Comparison of ENCODE assay signal across 8 cellular contexts in the genomic region with DNA sequence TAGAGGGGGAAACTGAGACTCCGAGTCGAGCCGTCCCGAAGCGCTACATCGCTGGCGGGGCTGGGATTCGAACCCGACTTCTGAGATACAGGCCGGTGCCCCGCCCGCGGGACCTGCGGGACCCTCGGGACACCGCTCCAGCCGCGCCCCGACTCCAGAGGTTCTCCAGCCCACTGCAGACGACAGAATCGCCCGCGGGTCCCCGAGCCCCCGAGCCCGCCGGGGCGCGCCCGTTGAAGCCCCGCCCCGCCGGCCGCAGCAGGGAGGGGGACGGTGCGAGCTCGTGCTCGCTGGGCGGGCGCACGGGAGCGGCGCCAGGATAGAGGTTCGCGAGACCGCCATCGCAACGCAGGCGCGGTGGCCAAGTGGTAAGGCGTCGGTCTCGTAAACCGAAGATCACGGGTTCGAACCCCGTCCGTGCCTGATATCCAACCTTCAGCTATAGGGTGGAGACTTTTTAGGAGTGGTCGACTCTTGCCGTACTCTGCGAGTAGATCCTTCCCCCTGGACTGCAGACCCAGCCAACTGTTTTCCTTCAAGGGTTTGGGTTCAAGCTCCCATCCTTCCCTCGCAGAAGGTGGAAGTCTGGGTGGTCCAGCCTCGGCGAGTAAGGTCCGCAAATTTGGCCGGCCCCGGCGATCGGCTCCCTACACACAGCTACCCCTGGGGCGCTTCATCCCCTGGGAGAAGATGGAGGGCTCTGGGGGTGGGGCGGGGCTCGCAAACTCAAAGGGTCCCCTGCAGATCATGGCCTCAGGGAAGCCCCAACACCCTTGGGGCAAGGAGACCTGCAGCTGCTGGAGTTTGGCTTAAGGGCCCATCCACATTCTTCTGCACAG.
DNase-seq lines count a peak whose midpoint lies in the region; ATAC-seq, FAIRE-seq and TF ChIP-seq lines count a peak whose summit lies in the region.

No MANE protein-coding gene starts in this region.

- H4K20me1 ChIP-seq in keratinocyte (ENCODE audit: control insufficient read depth, extremely low read depth, insufficient read depth, low read length): no peaks in the 10 kb centered on the region

- H3K9me3 Mint-ChIP-seq in central memory CD8-positive, alpha-beta T cell: peaks cover 9% of the 10 kb centered on the region

- in situ Hi-C loops in GM18951 (cut with MboI; ENCODE audit: low sequenced_read_pairs, unreplicated experiment): loop anchor here (5.0 kb wide), 1 partner anchor 363 kb away; the partner anchor contains the start of gene ERCC4

- peaks cover 25% of the 10 kb centered on the region for H3K4me1 Mint-ChIP-seq in central memory CD8-positive, alpha-beta T cell

- H3K36me3 ChIP-seq in keratinocyte (ENCODE audit: control insufficient read depth in 2 of 2, extremely low read depth in 1 of 2, insufficient read depth in 2 of 2, low read length in 2 of 2): no peaks in the 10 kb centered on the region

- H3K4me3 ChIP-seq in AG09309 (ENCODE audit: control insufficient read depth, low read depth, low read length): peak overlapping the region; percentile 77
- H3K4me3 ChIP-seq in keratinocyte (ENCODE audit: control insufficient read depth in 2 of 3, extremely low read depth in 1 of 3, insufficient read depth in 2 of 3, low read depth in 1 of 3, low read length in 3 of 3): peak overlapping the region; percentile 65 to 81 (median 80)

- H3K27ac Mint-ChIP-seq in central memory CD8-positive, alpha-beta T cell (ENCODE audit: low read depth): peak overlapping the region; percentile 99

- H2AFZ ChIP-seq in keratinocyte (ENCODE audit: control insufficient read depth, low read length): peak overlapping the region; percentile 88

- peak overlapping the region; percentile 86 for H3K4me3 Mint-ChIP-seq in central memory CD8-positive, alpha-beta T cell

- no peaks in the 10 kb centered on the region for H3K79me2 ChIP-seq in keratinocyte (ENCODE audit: control insufficient read depth, insufficient read depth, low read length)

- DNase-seq in AG09309 (ENCODE audit: low read depth) (peak; percentile 83), NCI-H345 treated with DMSO at 0.1 percent for 48 hours (lab: John Stamatoyannopoulos, UW; ENCODE audit: unreplicated experiment) (peak; percentile 76), keratinocyte (ENCODE audit: low read depth, low spot score) (peak; percentile 98)
- DNase-seq in activated CD4-positive, CD25-positive, alpha-beta regulatory T cell treated with anti-CD3 and anti-CD28 coated beads, Interleukin-2, amount 50 U/mL, for 16 hours (ENCODE audit: low read depth, low spot score): peak; percentile 86
- DNase-seq in central memory CD8-positive, alpha-beta T cell (ENCODE audit: low spot score in 2 of 2): peak; percentile 94 to 99
- DNase-seq in stimulated activated CD4-positive, alpha-beta T cell treated with anti-CD3 and anti-CD28 coated beads, Interleukin-12 subunit alpha, Interleukin-12 subunit beta, amount 100 ng/mL, for 4 hours: peak; percentile 97

- peaks cover 30% of the 10 kb centered on the region for H3K36me3 Mint-ChIP-seq in central memory CD8-positive, alpha-beta T cell (ENCODE audit: insufficient read depth)

- no peaks in the 10 kb centered on the region for H3K27me3 Mint-ChIP-seq in central memory CD8-positive, alpha-beta T cell

- peak overlapping the region; percentile 56 for H3K27ac ChIP-seq in keratinocyte (ENCODE audit: control insufficient read depth, insufficient read depth, low read length)

- peak overlapping the region; percentile 93 for H3K4me2 ChIP-seq in keratinocyte (ENCODE audit: control insufficient read depth, extremely low read depth, insufficient read depth, low read depth, low read length)

- no peaks in the 10 kb centered on the region for H3K27me3 ChIP-seq in keratinocyte (ENCODE audit: control insufficient read depth, extremely low read depth, insufficient read depth, low read length)

- H3K9me3 ChIP-seq in keratinocyte (ENCODE audit: control insufficient read depth, low read depth, low read length): peaks cover 8% of the 10 kb centered on the region

- H3K4me1 ChIP-seq in keratinocyte (ENCODE audit: control insufficient read depth, extremely low read depth, insufficient read depth, low read length): peaks cover 6% of the 10 kb centered on the region

- no peak for FAIRE-seq in keratinocyte (lab: Jason Lieb, UNC)

- peak; percentile 53 for TF ChIP-seq POLR2A in GM18951 (IDR thresholded peaks at IDR 0.05; ENCODE audit: extremely low read depth, insufficient read depth, insufficient read length)

- no peak for TF ChIP-seq CTCF in AG09309 (IDR thresholded peaks at IDR 0.05; ENCODE audit: control insufficient read depth, insufficient read depth, low read depth, low read length, missing control alignments)
- TF ChIP-seq CTCF in keratinocyte (optimal IDR thresholded peaks at IDR 0.05 in 1 of 3, IDR thresholded peaks at IDR 0.05 in 1 of 3, conservative IDR thresholded peaks at IDR 0.05 in 1 of 3; ENCODE audit: extremely low read depth in 1 of 3, insufficient read depth in 2 of 3, low read length in 3 of 3): no peak

- peak; percentile 89 for ATAC-seq in HG03196 (IDR thresholded peaks at IDR 0.05; ENCODE audit: unreplicated experiment)
- peak; percentile 87 for ATAC-seq in central memory CD8-positive, alpha-beta T cell (replicated peaks; ENCODE audit: extremely low read depth, poor library complexity, severe bottlenecking)

- peak overlapping the region; percentile 74 for H3K9ac ChIP-seq in keratinocyte (ENCODE audit: control insufficient read depth, extremely low read depth, insufficient read depth, low read length)

- dilution Hi-C loops in keratinocyte (cut with MboI; ENCODE audit: extremely low pct_ligation_motif_present, low sequenced_read_pairs): no loop called here

- H3K9me1 ChIP-seq in keratinocyte (ENCODE audit: control insufficient read depth, extremely low read depth, insufficient read depth, low read length): no peaks in the 10 kb centered on the region

Comparison
In these comparisons a context has a peak if more than half of its experiments do, and no peak if none do; other contexts are left out.
1. Peak in every context shown above with its lines: DNase-seq, ATAC-seq, H3K4me3 ChIP-seq and H3K27ac ChIP-seq.